Comparison of ENCODE assay signal across 21 cellular contexts in the genomic region with DNA sequence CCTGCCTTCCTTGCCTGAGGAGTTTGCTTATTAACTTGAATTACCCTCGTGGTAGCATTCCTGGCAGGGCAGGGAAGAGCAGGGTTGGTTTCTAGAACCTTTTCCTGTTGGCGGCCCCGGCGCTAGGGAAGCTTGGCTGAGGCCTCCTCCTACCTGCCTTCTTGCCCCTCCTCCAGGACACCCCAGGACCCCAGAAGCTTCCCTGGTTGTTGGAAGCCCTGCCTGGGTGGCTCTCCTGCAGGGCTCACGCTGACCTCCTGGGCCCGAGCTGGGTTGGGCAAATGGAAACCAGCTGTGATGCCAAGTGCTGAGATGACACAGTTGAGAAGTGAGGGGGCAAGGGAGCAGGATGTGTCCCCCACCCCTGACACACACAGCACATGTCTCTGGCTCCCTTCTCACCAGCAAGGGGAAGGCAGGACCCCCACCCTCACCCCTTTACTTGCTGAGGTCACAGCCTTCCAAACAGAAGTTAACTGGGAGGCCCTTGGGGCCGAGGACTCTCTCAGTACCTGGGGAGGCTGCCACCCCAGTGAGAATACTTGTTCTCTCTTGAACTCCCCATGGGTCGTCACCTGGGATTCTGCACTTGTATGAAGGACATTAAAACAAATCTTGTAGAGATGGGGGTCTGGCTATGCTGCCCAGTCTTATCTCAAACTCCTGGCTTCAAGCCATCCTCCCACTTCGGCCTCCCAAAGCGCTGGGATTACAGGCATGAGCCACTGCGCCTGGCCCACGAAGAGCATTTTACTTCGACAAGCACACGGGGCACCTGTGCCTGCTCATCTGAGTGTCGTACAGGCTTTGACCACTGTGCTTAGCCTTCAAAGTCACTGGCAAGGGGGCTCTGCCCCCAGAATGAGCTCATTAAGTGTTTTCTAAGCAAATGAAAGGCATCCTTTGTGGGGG. TPM values are rescaled to one million over a fixed set of nuclear protein-coding genes. Genes with fewer than 3 reads are reported as not detected.
DNase-seq lines count a peak whose midpoint lies in the region; ATAC-seq, FAIRE-seq and TF ChIP-seq lines count a peak whose summit lies in the region.
"Had no signal": no experiment of that assay in that cellular context is flagged by ENCODE, and none has a peak within 500 bp of the region (broad histone marks: within the 10 kb centered on the region; RNA-seq: fewer than 3 reads in every experiment).

No MANE protein-coding gene starts in this region.

- TF ChIP-seq POLR2A in transverse colon (IDR thresholded peaks at IDR 0.05) (peak; percentile 47), H54 (IDR thresholded peaks at IDR 0.05; ENCODE audit: low read depth, low read length) (no peak)

- 83 to 85% methylated on average over 15 of the region's 15 CpGs for WGBS in esophagus, 2 donors
- WGBS in transverse colon (ENCODE audit: low coverage in 1 of 2), 2 donors: 77% methylated on average over 15 of the region's 15 CpGs; no CpG with 5 or more reads in 1 of the 2 donors

- H3K36me3 ChIP-seq in esophagus (ENCODE audit: control insufficient read depth in 2 of 2, insufficient read depth in 2 of 2, low read length in 1 of 2) (no peaks in the 10 kb centered on the region), mucosa of descending colon (ENCODE audit: low read depth) (no peaks in the 10 kb centered on the region), transverse colon (no peaks in the 10 kb centered on the region)
- H3K36me3 ChIP-seq: BE2C, esophagus muscularis mucosa, heart right ventricle had no signal

- DNase-seq in HK-2 (ENCODE audit: unreplicated experiment): peak; percentile 76
- peak; percentile 73 to 78 (median 77) for DNase-seq in mucosa of descending colon
- peak; percentile 75 for DNase-seq in transverse colon
- DNase-seq in NCI-H2171 treated with DMSO at 0.1 percent for 48 hours (lab: John Stamatoyannopoulos, UW): no peak
- no peak for DNase-seq in H54 (ENCODE audit: insufficient read length, low spot score)
- DNase-seq in SK-N-DZ (ENCODE audit: low spot score): no peak
- DNase-seq: activated CD4-positive, alpha-beta T cell treated with anti-CD3 and anti-CD28 coated beads for 4 hours; activated naive CD4-positive, alpha-beta T cell treated with Interleukin-2 at 50 U/mL for 16 hours; BE2C; HCEC 1CT; heart right ventricle; naive B cell; NCI-H187 treated with DMSO at 0.1 percent for 48 hours; NCI-H510A treated with DMSO at 0.1 percent for 48 hours; stimulated activated CD4-positive, alpha-beta T cell treated with anti-CD3 and anti-CD28 coated beads, Interleukin-1b, Interleukin-23, amount 100 ng/mL, for 48 hours; T-helper 9 cell had no signal

- no peak for TF ChIP-seq EP300 in transverse colon (IDR thresholded peaks at IDR 0.05; ENCODE audit: low read depth)

- H3K9me3 ChIP-seq in esophagus (ENCODE audit: control insufficient read depth in 2 of 2, insufficient read depth in 1 of 2, low read depth in 1 of 2, low read length in 1 of 2): no peaks in the 10 kb centered on the region
- H3K9me3 ChIP-seq in mucosa of descending colon: peaks cover 3% of the 10 kb centered on the region
- no peaks in the 10 kb centered on the region for H3K9me3 ChIP-seq in transverse colon
- H3K9me3 ChIP-seq: BE2C had no signal

- H3K27ac ChIP-seq in esophagus (ENCODE audit: low read depth in 2 of 2, low read length in 1 of 2): peak overlapping the region; percentile 88 to 99
- peak overlapping the region; percentile 84 to 90 (median 86) for H3K27ac ChIP-seq in transverse colon

- H3K4me3 ChIP-seq in esophagus (ENCODE audit: low read depth in 1 of 2, low read length in 2 of 2) (no peak overlapping the region), mucosa of descending colon (no peak overlapping the region), transverse colon (no peak overlapping the region)
- H3K4me3 ChIP-seq: esophagus muscularis mucosa had no signal

- in situ Hi-C loops in transverse colon (cut with MboI; ENCODE audit: low pct_ligation_motif_present in 1 of 4, low pct_unique_long_range_greater_than_20kb in 1 of 4, low sequenced_read_pairs in 3 of 4): no loop called here

- no peak for FAIRE-seq in H54 (lab: Jason Lieb, UNC)
- FAIRE-seq: colon had no signal

- intact Hi-C loops in mucosa of descending colon (cut with DNase I, micrococcal nuclease) (no loop called here), transverse colon (cut with DNase I; ENCODE audit: low total_unique reads) (no loop called here)

- ATAC-seq in mucosa of descending colon (peak; percentile 71), GM21619 (IDR thresholded peaks at IDR 0.05; ENCODE audit: unreplicated experiment) (no peak)

- H3K27me3 ChIP-seq in esophagus (ENCODE audit: control insufficient read depth in 1 of 2, insufficient read depth in 2 of 2, low read length in 2 of 2): no peaks in the 10 kb centered on the region
- H3K27me3 ChIP-seq in transverse colon: no peaks in the 10 kb centered on the region
- H3K27me3 ChIP-seq: BE2C had no signal

- peaks cover 16 to 39% of the 10 kb centered on the region in 2 donors for H3K4me1 ChIP-seq in esophagus (ENCODE audit: control insufficient read depth in 2 of 2, insufficient read depth in 2 of 2, low read length in 1 of 2)
- H3K4me1 ChIP-seq in mucosa of descending colon (ENCODE audit: low read depth): peaks cover 43% of the 10 kb centered on the region
- H3K4me1 ChIP-seq in transverse colon: peaks cover 23 to 43% (median 43%) of the 10 kb centered on the region in 4 donors

- TF ChIP-seq CTCF in mucosa of descending colon (IDR thresholded peaks at IDR 0.05) (no peak), transverse colon (IDR thresholded peaks at IDR 0.05) (no peak)

RNA-seq across cellular contexts. Expression of a gene that starts 10.5 kb away (rescaled TPM):
- polyA plus RNA-seq in esophagus: 10 to 100 TPM; 14.1 to 19.4 TPM
- total RNA-seq in mucosa of descending colon (10 to 100 TPM; 30.1 to 73.2 (median 66.1) TPM), transverse colon (10 to 100 TPM; 69.4 to 84.2 (median 77.3) TPM)
- polyA plus RNA-seq in SK-N-DZ (2014; cell fraction: cytosol; rRNA removed): 0.22 and 1.0 TPM in 2 replicates
- polyA plus RNA-seq in SK-N-DZ (2014; cell fraction: nucleus; rRNA removed): 0.73 and 0.80 TPM in 2 replicates
- total RNA-seq: M059J had no signal

Comparison
In these comparisons a context has a peak if more than half of its experiments do, and no peak if none do; other contexts are left out.
1. DNase-seq: peak in HK-2 (single experiment), mucosa of descending colon (3 of 3) and transverse colon (single experiment); none in NCI-H2171 treated with DMSO at 0.1 percent for 48 hours (single experiment), H54 (single experiment) and SK-N-DZ (single experiment).